ENCODE assay signal across 8 cellular contexts in genomic region chr7:98418636-98419315, GRCh38. TPM values are rescaled to one million over a fixed set of nuclear protein-coding genes. Genes with fewer than 3 reads are reported as not detected.
DNase-seq lines count a peak whose midpoint lies in the region; ATAC-seq, FAIRE-seq and TF ChIP-seq lines count a peak whose summit lies in the region.

No MANE protein-coding gene starts in this region.

- peak; percentile 83 for DNase-seq in GM04503 (ENCODE audit: low read depth)
- DNase-seq in NCI-H226: peak; percentile 92
- peak; percentile 79 for DNase-seq in dedifferentiated amniotic fluid mesenchymal stem cell (ENCODE audit: extremely low spot score)
- peak; percentile 90 for DNase-seq in retinal pigment epithelial cell (ENCODE audit: low read depth)
- DNase-seq in uterus: no peak
- DNase-seq in GM12891 (ENCODE audit: insufficient read length, low spot score): no peak
- no peak for DNase-seq in effector CD4-positive, alpha-beta T cell

- FAIRE-seq in GM12891 (lab: Jason Lieb, UNC): no peak

- TF ChIP-seq CTCF in retinal pigment epithelial cell (conservative IDR thresholded peaks at IDR 0.05; ENCODE audit: low read depth, low read length) (no peak), uterus (IDR thresholded peaks at IDR 0.05) (no peak)

- H3K4me3 ChIP-seq in retinal pigment epithelial cell (ENCODE audit: low read length) (no peak overlapping the region), uterus (no peak overlapping the region)

- H3K27ac ChIP-seq in uterus: no peak overlapping the region

- no peak for ATAC-seq in GM19452 (IDR thresholded peaks at IDR 0.05; ENCODE audit: unreplicated experiment)

- no peaks in the 10 kb centered on the region for H3K4me1 ChIP-seq in uterus

- no peaks in the 10 kb centered on the region for H3K9me3 ChIP-seq in uterus

- no peaks in the 10 kb centered on the region for H3K27me3 ChIP-seq in uterus

- intact Hi-C loops in uterus (cut with DNase I; ENCODE audit: low total_unique reads): no loop called here

- H3K36me3 ChIP-seq in uterus: no peaks in the 10 kb centered on the region

- no peak for TF ChIP-seq POLR2A in uterus (IDR thresholded peaks at IDR 0.05)
- no peak for TF ChIP-seq POLR2A in GM12891 (IDR thresholded peaks at IDR 0.05; ENCODE audit: low read depth, low read length)

TF ChIP-seq in GM12891, 5 proteins besides CTCF, POLR2A, EP300 and RAD21:
- TF ChIP-seq POLR2AphosphoS5 (IDR thresholded peaks at IDR 0.05; ENCODE audit: low read depth, low read length): no peak

RNA-seq across cellular contexts. Expression of gene BAIAP2L1, which starts 17.9 kb away (rescaled TPM):
- 1 to 10 TPM in 3 of 4 donors, not detected in 1; 1.0 to 4.3 (median 2.1) TPM for total RNA-seq in uterus
- 23.4 TPM for polyA plus RNA-seq in GM12891 (2012; ENCODE audit: low read depth, missing spikeins)

Comparison
In these comparisons a context has a peak if more than half of its experiments do, and no peak if none do; other contexts are left out.
1. DNase-seq: peak in GM04503 (single experiment), NCI-H226 (single experiment), dedifferentiated amniotic fluid mesenchymal stem cell (single experiment) and retinal pigment epithelial cell (single experiment); none in uterus (0 of 2), GM12891 (single experiment) and effector CD4-positive, alpha-beta T cell (single experiment).